ENCODE assay signal across 22 cellular contexts in genomic region chr7:131640686-131641085, GRCh38.
"Had no signal": no experiment of that assay in that cellular context is flagged by ENCODE, and none has a peak within 500 bp of the region (broad histone marks: within the 10 kb centered on the region; RNA-seq: fewer than 3 reads in every experiment).

No MANE protein-coding gene starts in this region.

- H3K4me1 ChIP-seq: gastroesophageal sphincter, stomach, transverse colon had no signal

- H3K27ac Mint-ChIP-seq: naive B cell had no signal

- H3K4me1 Mint-ChIP-seq: naive B cell had no signal

- H3K27me3 ChIP-seq: dorsolateral prefrontal cortex, gastroesophageal sphincter, ovary, transverse colon had no signal

- FAIRE-seq: endometrium, small intestine had no signal

- H3K9me3 ChIP-seq: gastroesophageal sphincter, ovary, stomach, thoracic aorta, transverse colon had no signal

- H3K4me3 ChIP-seq: coronary artery, dorsolateral prefrontal cortex, gastroesophageal sphincter, lung, ovary, stomach, thoracic aorta, transverse colon had no signal

- DNase-seq: dorsolateral prefrontal cortex; effector CD8-positive, alpha-beta T cell; foreskin fibroblast; glutamatergic neuron; left colon; left ventricle myocardium superior; mesenchymal stem cell; naive B cell; ovary; right cardiac atrium; small intestine; stimulated activated CD4-positive, alpha-beta T cell treated with anti-CD3 and anti-CD28 coated beads, Interleukin-12 subunit alpha, Interleukin-12 subunit beta, amount 100 ng/mL, for 4 hours; stimulated activated naive CD4-positive, alpha-beta T cell; stomach; substantia nigra; transverse colon had no signal

- H3K36me3 ChIP-seq: gastroesophageal sphincter, ovary, stomach, thoracic aorta, transverse colon had no signal

- H3K27ac ChIP-seq: coronary artery, dorsolateral prefrontal cortex, gastroesophageal sphincter, ovary, stomach, thoracic aorta, transverse colon had no signal

- ATAC-seq: esophagus mucosa, gastroesophageal sphincter, left colon, left ventricle myocardium superior, right cardiac atrium had no signal

- H3K4me3 Mint-ChIP-seq: naive B cell had no signal
